1 cellular context compared by ENCODE assay signal in genomic region chr20:63508072-63508768, GRCh38.
TF ChIP-seq lines count a peak whose summit lies in the region.

No MANE protein-coding gene starts in this region.

TF ChIP-seq in IMR-90, 13 proteins besides CTCF, POLR2A, EP300 and RAD21:
- TF ChIP-seq MAZ (IDR thresholded peaks at IDR 0.05; ENCODE audit: borderline replicate concordance, low read depth, low read length) (no peak), MXI1 (IDR thresholded peaks at IDR 0.05; ENCODE audit: borderline replicate concordance, low read depth, low read length) (no peak), RFX5 (IDR thresholded peaks at IDR 0.05; ENCODE audit: low read depth, low read length) (no peak), USF2 (IDR thresholded peaks at IDR 0.05; ENCODE audit: low read depth, low read length) (no peak), FOS (IDR thresholded peaks at IDR 0.05; ENCODE audit: low read depth, low read length) (no peak), CHD1 (IDR thresholded peaks at IDR 0.05; ENCODE audit: low read depth, low read length) (no peak), ELK1 (IDR thresholded peaks at IDR 0.05; ENCODE audit: borderline replicate concordance, low read depth, low read length) (no peak), BHLHE40 (IDR thresholded peaks at IDR 0.05; ENCODE audit: low read depth, low read length) (no peak), RCOR1 (IDR thresholded peaks at IDR 0.05; ENCODE audit: insufficient replicate concordance, low read length) (no peak), NFE2L2 (IDR thresholded peaks at IDR 0.05; ENCODE audit: low read depth, low read length) (no peak), SMC3 (IDR thresholded peaks at IDR 0.05; ENCODE audit: low read depth, low read length) (no peak), MAFK (IDR thresholded peaks at IDR 0.05; ENCODE audit: low read depth, low read length) (no peak), CEBPB (IDR thresholded peaks at IDR 0.05; ENCODE audit: low read depth, low read length) (no peak)
